In the genomic region with DNA sequence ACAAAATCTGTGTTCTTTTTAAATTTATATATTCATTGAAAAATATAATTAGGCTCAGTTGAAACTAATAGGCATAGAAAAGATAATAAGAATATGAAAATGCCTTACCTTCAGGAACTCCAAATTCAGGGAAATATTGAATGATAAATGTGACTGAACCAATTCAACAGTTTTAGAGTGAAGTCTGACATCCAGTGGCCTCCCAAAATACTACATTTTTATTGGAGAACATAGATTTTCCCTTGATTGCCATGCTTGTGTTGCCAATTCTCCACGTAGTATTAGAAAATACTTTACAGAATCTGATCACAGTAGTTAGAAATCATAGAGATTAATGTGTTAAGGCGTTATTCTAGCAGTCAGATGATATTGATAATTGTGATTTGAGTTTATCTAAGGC, we compare ENCODE assay signal across 9 cellular contexts.
DNase-seq lines count a peak whose midpoint lies in the region; ATAC-seq, FAIRE-seq and TF ChIP-seq lines count a peak whose summit lies in the region.
"Had no signal": no experiment of that assay in that cellular context is flagged by ENCODE, and none has a peak within 500 bp of the region (broad histone marks: within the 10 kb centered on the region; RNA-seq: fewer than 3 reads in every experiment).

No MANE protein-coding gene starts in this region.

- no peaks in the 10 kb centered on the region for H3K79me2 ChIP-seq in K562 (ENCODE audit: control insufficient read depth, insufficient read depth, low read length)

- WGBS in K562 (ENCODE audit: insufficient coverage, low coverage, missing lambda C conversion rate): 0% methylated on average over 2 of the region's 2 CpGs

- DNase-seq in COLO829 (ENCODE audit: low spot score) (peak; percentile 13), M059J (ENCODE audit: low read depth) (peak; percentile 24), K562 (ENCODE audit: extremely low read depth in 1 of 4, low spot score in 3 of 4) (no peak), medulla oblongata (ENCODE audit: extremely low spot score) (peak; percentile 46), H54 (ENCODE audit: insufficient read length, low spot score) (no peak), T-helper 2 cell (no peak)
- DNase-seq: left ventricle myocardium inferior had no signal

- TF ChIP-seq POLR2A in K562 (conservative IDR thresholded peaks at IDR 0.05) (no peak), H54 (IDR thresholded peaks at IDR 0.05; ENCODE audit: low read depth, low read length) (no peak)

- CTCF ChIA-PET in K562 (lab: Yijun Ruan, JAX; ENCODE audit: low intra/inter-chr PET ratio): interaction anchor here (2.2 to 2.6 kb wide), 2 partner anchors 1429 to 1775 kb away, joined by 13 to 19 read pairs; no protein-coding TSS in a partner anchor

- H3K27ac ChIP-seq in K562 (ENCODE audit: extremely low read depth, low read depth, low read length): no peak overlapping the region
- H3K27ac ChIP-seq: left ventricle myocardium inferior had no signal

- BruUV-seq in K562 (replicated peaks; lab: Mats Ljungman, UMichigan): no TSS peak

- peak; percentile 13 to 49; a peak in 3 of 4 replicates for TF ChIP-seq RAD21 in K562 (CRISPR knock-in tag; conservative IDR thresholded peaks at IDR 0.05 in 1 of 2, IDR thresholded peaks at IDR 0.05 in 1 of 2)

- TF ChIP-seq EP300 in K562 (IDR thresholded peaks at IDR 0.05; ENCODE audit: low read length): no peak

- H3K4me1 ChIP-seq in K562 (replicated peaks in 1 of 2; ENCODE audit: control insufficient read depth in 2 of 2, insufficient read depth in 2 of 2, low read length in 2 of 2): no peaks in the 10 kb centered on the region
- H3K4me1 ChIP-seq: left ventricle myocardium inferior had no signal

- POLR2A ChIA-PET in K562 (lab: Yijun Ruan, JAX): no interaction called here

- intact Hi-C loops in K562 (cut with micrococcal nuclease): loop anchor here (5.0 kb wide), 1 partner anchor 1614 kb away; no protein-coding TSS in a partner anchor

- H3K9me3 ChIP-seq in K562 (replicated peaks; ENCODE audit: control insufficient read depth, insufficient read depth, low read depth, low read length): no peaks in the 10 kb centered on the region
- H3K9me3 ChIP-seq: left ventricle myocardium inferior had no signal

- H3K4me3 ChIP-seq in K562: no peak overlapping the region
- H3K4me3 ChIP-seq: left ventricle myocardium inferior had no signal

- H2AFZ ChIP-seq in K562 (ENCODE audit: low read depth, low read length): no peak overlapping the region

- FAIRE-seq in K562 (lab: Jason Lieb, UNC) (no peak), H54 (lab: Jason Lieb, UNC) (no peak)

- no peak overlapping the region for H3K9ac ChIP-seq in K562 (ENCODE audit: insufficient read depth in 1 of 2, low read depth in 2 of 2, low read length in 2 of 2)

- H3K27me3 ChIP-seq in K562 (ENCODE audit: control insufficient read depth in 2 of 2, insufficient read depth in 2 of 2, low read length in 2 of 2): no peaks in the 10 kb centered on the region

- TF ChIP-seq CTCF in K562 (IDR thresholded peaks at IDR 0.05 in 2 of 3, conservative IDR thresholded peaks at IDR 0.05 in 1 of 3; ENCODE audit: insufficient read depth in 2 of 3, low read depth in 1 of 3, low read length in 3 of 3): peak in 1 of 3 experiments; percentile 34; a peak in 2 of 6 replicates

- no peaks in the 10 kb centered on the region for H3K9me1 ChIP-seq in K562 (ENCODE audit: control insufficient read depth, insufficient read depth, low read length)

- H3K4me2 ChIP-seq in K562 (ENCODE audit: insufficient read depth, low read length): no peak overlapping the region

- H3K36me3 ChIP-seq in K562 (ENCODE audit: control insufficient read depth, insufficient read depth, low read length): no peaks in the 10 kb centered on the region
- H3K36me3 ChIP-seq: left ventricle myocardium inferior had no signal

- in situ Hi-C loops in K562 (cut with MboI): loop anchor here (10.0 kb wide), 2 partner anchors 1436 to 1776 kb away; no protein-coding TSS in a partner anchor

- ATAC-seq in K562: no peak
- ATAC-seq in HG02588 (IDR thresholded peaks at IDR 0.05; ENCODE audit: unreplicated experiment): no peak
- no peak for ATAC-seq in GM21723 (IDR thresholded peaks at IDR 0.05; ENCODE audit: unreplicated experiment)

- H4K20me1 ChIP-seq in K562 (replicated peaks; ENCODE audit: control insufficient read depth, insufficient read depth, low read length): no peaks in the 10 kb centered on the region

TF ChIP-seq in K562, 482 proteins besides CTCF, POLR2A, EP300 and RAD21:
- TF ChIP-seq MCM3 (IDR thresholded peaks at IDR 0.05) (no peak), PRPF4 (IDR thresholded peaks at IDR 0.05; ENCODE audit: insufficient read depth, low read depth, low read length, poor library complexity, severe bottlenecking) (no peak), POU5F1 (IDR thresholded peaks at IDR 0.05; ENCODE audit: borderline replicate concordance, low read depth, low read length, partially characterized antibody) (no peak), FOXK2 (conservative IDR thresholded peaks at IDR 0.05 in 1 of 2, IDR thresholded peaks at IDR 0.05 in 1 of 2; ENCODE audit: low read depth in 2 of 2) (no peak), THAP12 (CRISPR knock-in tag; IDR thresholded peaks at IDR 0.05) (no peak), POLR2AphosphoS2 (IDR thresholded peaks at IDR 0.05; ENCODE audit: low read length) (no peak), HMBOX1 (IDR thresholded peaks at IDR 0.05) (no peak), HINFP (tag; conservative IDR thresholded peaks at IDR 0.05; ENCODE audit: low read depth) (no peak), ADNP (tag; IDR thresholded peaks at IDR 0.05) (no peak), SLC30A9 (CRISPR knock-in tag; IDR thresholded peaks at IDR 0.05) (no peak), NR1H2 (CRISPR knock-in tag; IDR thresholded peaks at IDR 0.05) (no peak)
- TF ChIP-seq, protein P1, sequence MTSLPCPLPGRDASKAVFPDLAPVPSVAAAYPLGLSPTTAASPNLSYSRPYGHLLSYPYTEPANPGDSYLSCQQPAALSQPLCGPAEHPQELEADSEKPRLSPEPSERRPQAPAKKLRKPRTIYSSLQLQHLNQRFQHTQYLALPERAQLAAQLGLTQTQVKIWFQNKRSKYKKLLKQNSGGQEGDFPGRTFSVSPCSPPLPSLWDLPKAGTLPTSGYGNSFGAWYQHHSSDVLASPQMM (CRISPR knock-in tag; IDR thresholded peaks at IDR 0.05): no peak
TF ChIP-seq in K562: peak in this region for 0.

Comparison
In these comparisons a context has a peak if more than half of its experiments do, and no peak if none do; other contexts are left out.
1. DNase-seq: peak in COLO829 (single experiment), M059J (single experiment) and medulla oblongata (single experiment); none in K562 (0 of 4), H54 (single experiment) and T-helper 2 cell (0 of 5).